7 cellular contexts compared by ENCODE assay signal in genomic region chr1:236326432-236326831, GRCh38. TPM values are rescaled to one million over a fixed set of nuclear protein-coding genes. Genes with fewer than 3 reads are reported as not detected.
"Had no signal": no experiment of that assay in that cellular context is flagged by ENCODE, and none has a peak within 500 bp of the region (broad histone marks: within the 10 kb centered on the region; RNA-seq: fewer than 3 reads in every experiment).

No MANE protein-coding gene starts in this region.

- H3K4me3 ChIP-seq: K562 had no signal

- DNase-seq: IMR-90, KBM-7 had no signal

- FAIRE-seq: HepG2, HTR-8/SVneo, K562 had no signal

- H3K27ac ChIP-seq: HL-60 had no signal

- ATAC-seq: HepG2, K562 had no signal

RNA-seq across cellular contexts. Expression of gene ERO1B, which starts 44.7 kb away (rescaled TPM):
- total RNA-seq: HT-29 had no signal
